1 cellular context compared by ENCODE assay signal in the genomic region with DNA sequence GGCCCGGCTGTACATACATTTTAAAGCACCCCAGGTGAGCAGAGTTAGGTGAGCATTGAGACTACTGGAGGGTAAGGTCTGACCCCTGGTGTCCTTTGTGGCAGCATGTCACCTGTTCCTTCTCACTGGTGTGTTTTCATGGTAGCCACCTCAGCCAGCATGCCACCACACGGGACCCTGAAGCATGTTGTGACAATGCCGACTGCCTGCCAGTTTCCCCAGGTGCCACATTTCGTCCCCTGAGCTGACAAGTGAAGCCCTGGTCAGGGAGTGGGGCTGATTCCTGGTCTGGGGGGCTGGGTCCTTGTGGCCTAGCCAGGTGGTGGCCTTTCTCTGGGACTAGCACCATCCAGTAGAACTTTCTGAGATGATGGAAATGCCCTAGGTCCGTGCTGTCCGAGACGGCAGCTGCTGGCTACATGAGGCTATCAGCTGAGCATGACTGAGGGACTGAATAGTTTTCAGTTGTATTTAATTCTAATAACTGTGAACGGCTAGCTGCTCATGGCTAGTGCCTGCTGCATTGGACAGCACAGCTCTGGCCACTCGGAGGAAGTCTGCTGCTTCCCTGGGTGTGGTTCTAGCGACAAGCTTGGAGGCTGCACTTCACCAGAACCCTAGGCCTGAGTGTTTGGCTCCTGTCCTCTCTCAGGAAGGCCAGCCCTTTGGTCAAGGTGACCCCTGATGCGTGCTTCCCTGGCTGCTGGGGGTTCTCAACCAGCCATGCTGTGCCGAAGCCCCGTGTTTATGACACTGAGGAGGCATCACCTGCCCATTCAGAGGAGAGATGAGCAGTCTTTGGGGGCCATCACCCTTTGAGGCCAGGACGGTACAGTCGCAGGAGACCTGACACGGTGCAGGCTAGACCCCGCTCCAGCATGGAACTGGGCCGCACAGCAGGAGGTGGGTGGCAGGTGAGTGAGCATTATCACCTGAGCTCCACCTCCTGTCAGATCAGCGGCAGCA.
TF ChIP-seq lines count a peak whose summit lies in the region.

No MANE protein-coding gene starts in this region.

TF ChIP-seq in H1, 55 proteins besides CTCF, POLR2A, EP300 and RAD21:
- no peak for TF ChIP-seq CBX8 (IDR thresholded peaks at IDR 0.05; ENCODE audit: borderline replicate concordance, low read depth, low read length)
- TF ChIP-seq, protein P1, sequence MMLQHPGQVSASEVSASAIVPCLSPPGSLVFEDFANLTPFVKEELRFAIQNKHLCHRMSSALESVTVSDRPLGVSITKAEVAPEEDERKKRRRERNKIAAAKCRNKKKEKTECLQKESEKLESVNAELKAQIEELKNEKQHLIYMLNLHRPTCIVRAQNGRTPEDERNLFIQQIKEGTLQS (IDR thresholded peaks at IDR 0.05; ENCODE audit: insufficient read depth, low read depth, low read length), result no peak
- TF ChIP-seq ZNF274 (IDR thresholded peaks at IDR 0.05; ENCODE audit: borderline replicate concordance, extremely low read depth, low read length), result no peak
